In genomic region chr9:35736201-35736633, GRCh38 we compare ENCODE assay signal across 8 cellular contexts. TPM values are rescaled to one million over a fixed set of nuclear protein-coding genes. Genes with fewer than 3 reads are reported as not detected.
A peak's percentile ranks its signal among the peaks of the same experiment; 100 is the strongest.
DNase-seq lines count a peak whose midpoint lies in the region; ATAC-seq, FAIRE-seq and TF ChIP-seq lines count a peak whose summit lies in the region.

No MANE protein-coding gene starts in this region.

- no peaks in the 10 kb centered on the region; the same call in 1 of the 2 replicates for H3K4me1 ChIP-seq in GM12878 (ENCODE audit: control insufficient read depth, insufficient read depth, low read length)

- peak; percentile 89 for TF ChIP-seq RAD21 in GM12878 (IDR thresholded peaks at IDR 0.05; ENCODE audit: insufficient read depth, low read depth, low read length)

- 32% methylated on average over 5 of the region's 5 CpGs for WGBS in GM12878 (ENCODE audit: insufficient coverage, insufficient replicate concordance, low lambda C conversion rate, missing lambda C conversion rate)

- H3K27ac ChIP-seq in GM12878 (ENCODE audit: control insufficient read depth, insufficient read depth), result no peak overlapping the region

- H3K27ac Mint-ChIP-seq in T-helper 17 cell, result peak overlapping the region; percentile 29

- no peak for TF ChIP-seq EP300 in GM12878 (IDR thresholded peaks at IDR 0.05; ENCODE audit: borderline replicate concordance in 1 of 2, control insufficient read depth in 1 of 2, low read depth in 2 of 2, low read length in 2 of 2)

- H3K36me3 ChIP-seq in GM12878 (ENCODE audit: control insufficient read depth in 2 of 2, insufficient read depth in 2 of 2, low read length in 1 of 2), result peaks cover 30 to 36% of the 10 kb centered on the region in 2 experiments; a peak in 3 of 4 replicates

- peaks cover 20% of the 10 kb centered on the region for H3K79me2 ChIP-seq in GM12878 (ENCODE audit: control insufficient read depth, insufficient read depth, low read length)

- H3K27me3 ChIP-seq in GM12878 (replicated peaks in 1 of 2; ENCODE audit: control insufficient read depth in 2 of 2, insufficient read depth in 2 of 2, low read length in 1 of 2), result no peaks in the 10 kb centered on the region

- RAD21 ChIA-PET in GM12878 (lab: Charles Lee; ENCODE audit: unreplicated experiment), result interaction anchor here (0.6 to 2.3 kb wide), 12 partner anchors 8 to 146 kb away, joined by 3 to 14 read pairs (median 4); partner anchors contain the start of genes MSMP and SPAG8

- H3K9me3 ChIP-seq in T-helper 17 cell (ENCODE audit: control insufficient read depth, low read length, poor library complexity, severe bottlenecking), result no peaks in the 10 kb centered on the region
- H3K9me3 ChIP-seq in GM12878 (replicated peaks; ENCODE audit: control insufficient read depth, insufficient read depth, low read length), result no peaks in the 10 kb centered on the region

- POLR2A ChIA-PET in GM12878 (lab: Charles Lee), result interaction anchor here (0.7 to 2.8 kb wide), 5 partner anchors 9 to 125 kb away, joined by 3 to 18 read pairs (median 3); partner anchors contain the start of genes GBA2, HINT2 and RGP1

- peak; percentile 87 for FAIRE-seq in GM12878 (lab: Jason Lieb, UNC)

- no peak overlapping the region for H3K4me2 ChIP-seq in GM12878 (ENCODE audit: control insufficient read depth, insufficient read depth)

- peaks cover 20% of the 10 kb centered on the region for H3K4me1 Mint-ChIP-seq in T-helper 17 cell

- CTCF ChIA-PET in GM12878 (lab: Yijun Ruan, JAX), result interaction anchor here (0.6 to 3.4 kb wide), 30 partner anchors 9 to 1589 kb away, joined by 3 to 106 read pairs (median 6); partner anchors contain the start of genes CCDC107, DNAJB5, GBA2 and HINT2

- H4K20me1 ChIP-seq in GM12878 (ENCODE audit: control insufficient read depth, insufficient read depth), result no peaks in the 10 kb centered on the region

- TF ChIP-seq POLR2A in GM12878 (IDR thresholded peaks at IDR 0.05; ENCODE audit: low read depth, low read length), result no peak

- DNase-seq in activated gamma-delta T cell treated with Interleukin-2 at 50 U/mL for 16 hours (peak; percentile 64), activated gamma-delta T cell (lab: John Stamatoyannopoulos, UW) (no peak), NCI-H146 (lab: John Stamatoyannopoulos, UW) (peak; percentile 70), T-helper 17 cell (peak; percentile 25 to 61 (median 47)), GM12878 (ENCODE audit: low read depth, low spot score) (no peak), iris pigment epithelial cell (ENCODE audit: low read depth) (peak; percentile 85)
- DNase-seq in stimulated activated CD4-positive, alpha-beta T cell treated with anti-CD3 and anti-CD28 coated beads, Interleukin-2, amount 100 ng/mL, for 48 hours, result peak; percentile 46 to 55

- no peaks in the 10 kb centered on the region for H3K27me3 Mint-ChIP-seq in T-helper 17 cell

- ATAC-seq in T-helper 17 cell (peak; percentile 20), GM12878 (peak; percentile 40), HG02852 (IDR thresholded peaks at IDR 0.05; ENCODE audit: unreplicated experiment) (no peak)

- H3K4me3 ChIP-seq in GM12878, result no peak overlapping the region

- no peak overlapping the region for H2AFZ ChIP-seq in GM12878 (ENCODE audit: control insufficient read depth, low read depth, low read length)

- no TSS peak for BruUV-seq in GM12878 (replicated peaks; lab: Mats Ljungman, UMichigan)

- no peak overlapping the region for H3K4me3 Mint-ChIP-seq in T-helper 17 cell

- peak; percentile 84 to 93 (median 91) for TF ChIP-seq CTCF in GM12878 (IDR thresholded peaks at IDR 0.05 in 2 of 3, conservative IDR thresholded peaks at IDR 0.05 in 1 of 3; ENCODE audit: control insufficient read depth in 2 of 3, extremely low read depth in 1 of 3, insufficient read depth in 1 of 3, low read depth in 3 of 3, low read length in 3 of 3)

- SMC1A ChIA-PET in GM12878 (lab: Charles Lee; ENCODE audit: uncharacterized antibody, unreplicated experiment), result interaction anchor here (0.8 to 1.9 kb wide), 8 partner anchors 8 to 162 kb away, joined by 3 to 22 read pairs (median 5); partner anchors contain the start of genes GBA2 and RGP1

- in situ Hi-C loops in GM12878 (cut with MboI), result loop anchor here (10.0 kb wide), 1 partner anchor 631 kb away; the partner anchor contains the start of gene STOML2

- no peaks in the 10 kb centered on the region for H3K36me3 Mint-ChIP-seq in T-helper 17 cell (ENCODE audit: low read depth)

- H3K9ac ChIP-seq in GM12878 (ENCODE audit: control insufficient read depth, insufficient read depth, low read length), result no peak overlapping the region

- intact Hi-C loops in GM12878 (cut with micrococcal nuclease; ENCODE audit: unreplicated experiment), result loop anchor here (1.0 to 10.0 kb wide), 4 partner anchors 12 to 621 kb away; partner anchors contain the start of gene ATOSB

RNA-seq across cellular contexts. Expression of gene CREB3, which starts 3.8 kb away (rescaled TPM):
- total RNA-seq in T-helper 17 cell, result 10 to 100 TPM; 16.0 to 16.5 TPM
- total RNA-seq in GM12878 (2013; cell fraction: nucleolus; rRNA removed), result 16.9 and 18.1 TPM in 2 replicates
- total RNA-seq in GM12878 (2014; rRNA removed), result 21.6 and 23.4 TPM in 2 replicates
- 18.1 and 18.3 TPM in 2 replicates for total RNA-seq in GM12878 (2014; rRNA removed; fragmentation: Illumina TruSeq; extraction: Trizol)
- total RNA-seq in GM12878 (2021), result 21.4 and 22.9 TPM in 2 replicates
- 19.5 TPM for polyA plus RNA-seq in GM12878 (2011; ENCODE audit: low read depth)
- 12.0 and 16.3 TPM in 2 replicates for polyA plus RNA-seq in GM12878 (2011; rRNA removed)
- polyA plus RNA-seq in GM12878 (2011; cell fraction: cytosol; rRNA removed), result 22.6 and 25.1 TPM in 2 replicates
- polyA plus RNA-seq in GM12878 (2011; cell fraction: nucleus; rRNA removed), result 15.5 and 19.2 TPM in 2 replicates
- 32.3 and 35.4 TPM in 2 replicates for polyA plus RNA-seq in GM12878 (2012)
- 17.8 and 20.1 TPM in 2 replicates for polyA plus RNA-seq in GM12878 (2014; fragmentation: Illumina TruSeq; extraction: Trizol)
- 10 to 100 TPM in 1 of 2 experiments, 1 to 10 TPM in 1; 9.8 to 14.1 TPM for polyA plus RNA-seq in GM12878 (2014; fragmentation: Nextera tagmentation; extraction: Ambion mirVana)
- polyA plus RNA-seq in GM12878 (2014; rRNA removed), result 19.5 and 20.6 TPM in 2 replicates
- 10 to 100 TPM; 33.2 to 38.9 TPM for polyA plus RNA-seq in GM12878 (2016; fragmentation: Nextera tagmentation; extraction: Ambion mirVana)
- 6.6 and 10.3 TPM in 2 replicates for polyA minus RNA-seq in GM12878 (2011; rRNA and poly(A)+ RNA removed)
- polyA minus RNA-seq in GM12878 (2011; cell fraction: cytosol; rRNA and poly(A)+ RNA removed), result 4.9 and 5.5 TPM in 2 replicates
- 6.8 and 9.7 TPM in 2 replicates for polyA minus RNA-seq in GM12878 (2011; cell fraction: nucleus; rRNA and poly(A)+ RNA removed)

RNA-seq across cellular contexts. Expression of gene TLN1, which starts 4.2 kb away (rescaled TPM):
- total RNA-seq in T-helper 17 cell (100 to 1,000 TPM; 259 to 617 TPM), GM12878 (2014; rRNA removed) (119 and 143 TPM in 2 replicates), GM12878 (2014; rRNA removed; fragmentation: Illumina TruSeq; extraction: Trizol) (49.5 and 61.0 TPM in 2 replicates), GM12878 (2021) (305 and 308 TPM in 2 replicates)
- 153 and 188 TPM in 2 replicates for total RNA-seq in GM12878 (2013; cell fraction: nucleolus; rRNA removed)
- 68.0 TPM for polyA plus RNA-seq in GM12878 (2011; ENCODE audit: low read depth)
- polyA plus RNA-seq in GM12878 (2011; rRNA removed) (30.2 and 69.8 TPM in 2 replicates), GM12878 (2014; fragmentation: Illumina TruSeq; extraction: Trizol) (57.6 and 73.4 TPM in 2 replicates), GM12878 (2014; fragmentation: Nextera tagmentation; extraction: Ambion mirVana) (10 to 100 TPM; 11.6 to 13.2 TPM), GM12878 (2014; rRNA removed) (70.3 and 109 TPM in 2 replicates), GM12878 (2016; fragmentation: Nextera tagmentation; extraction: Ambion mirVana) (10 to 100 TPM; 92.2 to 96.1 TPM)
- 79.3 and 90.4 TPM in 2 replicates for polyA plus RNA-seq in GM12878 (2011; cell fraction: cytosol; rRNA removed)
- polyA plus RNA-seq in GM12878 (2011; cell fraction: nucleus; rRNA removed), result 131 and 170 TPM in 2 replicates
- polyA plus RNA-seq in GM12878 (2012), result 118 and 152 TPM in 2 replicates
- polyA minus RNA-seq in GM12878 (2011; rRNA and poly(A)+ RNA removed), result 205 and 277 TPM in 2 replicates
- 200 and 250 TPM in 2 replicates for polyA minus RNA-seq in GM12878 (2011; cell fraction: cytosol; rRNA and poly(A)+ RNA removed)
- polyA minus RNA-seq in GM12878 (2011; cell fraction: nucleus; rRNA and poly(A)+ RNA removed), result 49.8 and 109 TPM in 2 replicates

RNA-seq across cellular contexts. Expression of gene GBA2, which starts 12.8 kb away (rescaled TPM):
- 10 to 100 TPM; 28.6 to 28.7 TPM for total RNA-seq in T-helper 17 cell
- total RNA-seq in GM12878 (2013; cell fraction: nucleolus; rRNA removed), result 106 and 126 TPM in 2 replicates
- total RNA-seq in GM12878 (2014; rRNA removed), result 24.2 and 25.3 TPM in 2 replicates
- 18.6 and 23.4 TPM in 2 replicates for total RNA-seq in GM12878 (2014; rRNA removed; fragmentation: Illumina TruSeq; extraction: Trizol)
- 35.8 and 40.8 TPM in 2 replicates for total RNA-seq in GM12878 (2021)
- polyA plus RNA-seq in GM12878 (2011; ENCODE audit: low read depth), result 22.2 TPM
- polyA plus RNA-seq in GM12878 (2011; rRNA removed), result 35.1 and 44.0 TPM in 2 replicates
- 41.4 and 54.0 TPM in 2 replicates for polyA plus RNA-seq in GM12878 (2011; cell fraction: cytosol; rRNA removed)
- 261 and 281 TPM in 2 replicates for polyA plus RNA-seq in GM12878 (2011; cell fraction: nucleus; rRNA removed)
- 29.4 and 33.7 TPM in 2 replicates for polyA plus RNA-seq in GM12878 (2012)
- 33.0 and 36.1 TPM in 2 replicates for polyA plus RNA-seq in GM12878 (2014; fragmentation: Illumina TruSeq; extraction: Trizol)
- polyA plus RNA-seq in GM12878 (2014; fragmentation: Nextera tagmentation; extraction: Ambion mirVana), result 10 to 100 TPM; 15.3 TPM
- polyA plus RNA-seq in GM12878 (2014; rRNA removed), result 45.1 and 48.8 TPM in 2 replicates
- polyA plus RNA-seq in GM12878 (2016; fragmentation: Nextera tagmentation; extraction: Ambion mirVana), result 10 to 100 TPM; 27.4 to 30.8 TPM
- 45.0 and 53.6 TPM in 2 replicates for polyA minus RNA-seq in GM12878 (2011; rRNA and poly(A)+ RNA removed)
- polyA minus RNA-seq in GM12878 (2011; cell fraction: cytosol; rRNA and poly(A)+ RNA removed), result 10.7 and 13.1 TPM in 2 replicates
- polyA minus RNA-seq in GM12878 (2011; cell fraction: nucleus; rRNA and poly(A)+ RNA removed), result 48.5 and 85.3 TPM in 2 replicates

RNA-seq across cellular contexts. Expression of gene RGP1, which starts 12.9 kb away (rescaled TPM):
- total RNA-seq in T-helper 17 cell (10 to 100 TPM; 25.5 to 26.5 TPM), GM12878 (2014; rRNA removed) (7.6 and 8.3 TPM in 2 replicates), GM12878 (2014; rRNA removed; fragmentation: Illumina TruSeq; extraction: Trizol) (7.1 and 7.3 TPM in 2 replicates), GM12878 (2021) (13.7 and 14.9 TPM in 2 replicates)
- total RNA-seq in GM12878 (2013; cell fraction: nucleolus; rRNA removed), result 27.0 and 30.8 TPM in 2 replicates
- polyA plus RNA-seq in GM12878 (2011; ENCODE audit: low read depth), result 4.9 TPM
- polyA plus RNA-seq in GM12878 (2011; rRNA removed) (11.5 and 13.7 TPM in 2 replicates), GM12878 (2014; fragmentation: Illumina TruSeq; extraction: Trizol) (8.0 and 8.8 TPM in 2 replicates), GM12878 (2014; fragmentation: Nextera tagmentation; extraction: Ambion mirVana) (under 1 TPM; 0.44 to 0.89 TPM), GM12878 (2014; rRNA removed) (8.2 and 8.4 TPM in 2 replicates), GM12878 (2016; fragmentation: Nextera tagmentation; extraction: Ambion mirVana) (1 to 10 TPM; 3.4 to 3.6 TPM)
- polyA plus RNA-seq in GM12878 (2011; cell fraction: cytosol; rRNA removed), result 10.3 and 11.3 TPM in 2 replicates
- 27.3 and 28.4 TPM in 2 replicates for polyA plus RNA-seq in GM12878 (2011; cell fraction: nucleus; rRNA removed)
- polyA plus RNA-seq in GM12878 (2012), result 7.4 and 7.7 TPM in 2 replicates
- 16.1 and 21.4 TPM in 2 replicates for polyA minus RNA-seq in GM12878 (2011; rRNA and poly(A)+ RNA removed)
- polyA minus RNA-seq in GM12878 (2011; cell fraction: cytosol; rRNA and poly(A)+ RNA removed), result 5.6 and 6.5 TPM in 2 replicates
- 14.9 and 22.0 TPM in 2 replicates for polyA minus RNA-seq in GM12878 (2011; cell fraction: nucleus; rRNA and poly(A)+ RNA removed)

RNA-seq across cellular contexts. Expression of gene MSMP, which starts 17.9 kb away (rescaled TPM):
- total RNA-seq in T-helper 17 cell, result not detected
- not detected in 2 replicates for total RNA-seq in GM12878 (2013; cell fraction: nucleolus; rRNA removed)
- total RNA-seq in GM12878 (2014; rRNA removed), result not detected in 2 replicates
- not detected in 2 replicates for total RNA-seq in GM12878 (2014; rRNA removed; fragmentation: Illumina TruSeq; extraction: Trizol)
- total RNA-seq in GM12878 (2021), result 1.1 and 2.4 TPM in 2 replicates
- polyA plus RNA-seq in GM12878 (2011; ENCODE audit: low read depth), result not detected
- polyA plus RNA-seq in GM12878 (2011; rRNA removed), result not detected in 2 replicates
- 0.51 TPM in 1 of 2 replicates, not detected in the other for polyA plus RNA-seq in GM12878 (2011; cell fraction: cytosol; rRNA removed)
- polyA plus RNA-seq in GM12878 (2011; cell fraction: nucleus; rRNA removed), result 0.43 TPM in 1 of 2 replicates, not detected in the other
- not detected in 2 replicates for polyA plus RNA-seq in GM12878 (2012)
- 0.47 TPM in 1 of 2 replicates, not detected in the other for polyA plus RNA-seq in GM12878 (2014; fragmentation: Illumina TruSeq; extraction: Trizol)
- under 1 TPM; 0.33 to 0.90 TPM for polyA plus RNA-seq in GM12878 (2014; fragmentation: Nextera tagmentation; extraction: Ambion mirVana)
- polyA plus RNA-seq in GM12878 (2014; rRNA removed), result not detected in 2 replicates
- 1 to 10 TPM in 1 of 2 experiments, under 1 TPM in 1; 0.82 to 1.5 TPM for polyA plus RNA-seq in GM12878 (2016; fragmentation: Nextera tagmentation; extraction: Ambion mirVana)
- polyA minus RNA-seq in GM12878 (2011; rRNA and poly(A)+ RNA removed), result 0.77 TPM in 1 of 2 replicates, not detected in the other
- not detected in 2 replicates for polyA minus RNA-seq in GM12878 (2011; cell fraction: cytosol; rRNA and poly(A)+ RNA removed)
- polyA minus RNA-seq in GM12878 (2011; cell fraction: nucleus; rRNA and poly(A)+ RNA removed), result not detected in 2 replicates

Comparison
In these comparisons a context has a peak if more than half of its experiments do, and no peak if none do; other contexts are left out.
1. DNase-seq: peak in activated gamma-delta T cell treated with Interleukin-2 at 50 U/mL for 16 hours (single experiment), NCI-H146 (single experiment), T-helper 17 cell (3 of 3), iris pigment epithelial cell (single experiment) and stimulated activated CD4-positive, alpha-beta T cell treated with anti-CD3 and anti-CD28 coated beads, Interleukin-2, amount 100 ng/mL, for 48 hours (2 of 2); none in activated gamma-delta T cell (single experiment) and GM12878 (single experiment).